9 cellular contexts compared by ENCODE assay signal in the genomic region with DNA sequence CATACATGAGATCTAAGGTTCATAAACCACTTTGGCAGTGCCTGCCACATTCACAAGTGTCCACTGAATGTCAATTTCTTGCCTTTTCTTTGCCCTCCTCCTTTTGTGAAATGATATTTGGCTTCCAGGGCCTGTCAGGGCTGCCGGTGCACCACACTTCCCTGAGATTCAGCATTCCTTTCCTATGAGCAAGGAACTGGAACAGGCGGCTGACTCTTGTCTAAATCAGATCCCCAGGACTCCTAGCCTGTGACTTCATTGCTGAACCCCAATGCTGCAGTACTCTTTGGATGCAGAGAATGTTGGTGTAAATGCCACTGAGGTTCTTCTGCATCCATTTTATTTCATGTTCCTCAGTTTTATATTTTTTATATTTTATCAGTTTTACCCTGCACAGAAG.
DNase-seq lines count a peak whose midpoint lies in the region; ATAC-seq and TF ChIP-seq lines count a peak whose summit lies in the region.
"Had no signal": no experiment of that assay in that cellular context is flagged by ENCODE, and none has a peak within 500 bp of the region (broad histone marks: within the 10 kb centered on the region; RNA-seq: fewer than 3 reads in every experiment).

No MANE protein-coding gene starts in this region.

- H3K4me3 ChIP-seq in HEK293 (ENCODE audit: low read depth, low read length) (no peak overlapping the region), SK-N-MC (no peak overlapping the region), fibroblast of villous mesenchyme (ENCODE audit: low read depth, low read length) (no peak overlapping the region), gastrocnemius medialis (no peak overlapping the region)
- H3K4me3 ChIP-seq: uterus had no signal

- H3K36me3 ChIP-seq in HEK293 (ENCODE audit: control insufficient read depth in 2 of 2, insufficient read depth in 1 of 2, low read length in 2 of 2) (no peaks in the 10 kb centered on the region), SK-N-MC (ENCODE audit: insufficient read depth, low read length) (no peaks in the 10 kb centered on the region), gastrocnemius medialis (no peaks in the 10 kb centered on the region)
- H3K36me3 ChIP-seq: uterus had no signal

- CTCF ChIA-PET in HEK293 (lab: Yijun Ruan, JAX), result interaction anchor here (0.5 to 1.4 kb wide), 5 partner anchors 14 to 1616 kb away, joined by 3 to 5 read pairs (median 3); no protein-coding TSS in a partner anchor

- no peaks in the 10 kb centered on the region for H3K9me3 ChIP-seq in HEK293 (ENCODE audit: control insufficient read depth, insufficient read depth, low read depth, low read length)
- no peaks in the 10 kb centered on the region for H3K9me3 ChIP-seq in SK-N-MC (ENCODE audit: low read depth, low read length)
- H3K9me3 ChIP-seq in gastrocnemius medialis, result no peaks in the 10 kb centered on the region
- H3K9me3 ChIP-seq: uterus had no signal

- no peak for TF ChIP-seq POLR2A in gastrocnemius medialis (IDR thresholded peaks at IDR 0.05)

- peaks cover 19% of the 10 kb centered on the region for H3K4me1 ChIP-seq in HEK293 (ENCODE audit: control insufficient read depth, insufficient read depth, low read length)
- peaks cover 72 to 77% of the 10 kb centered on the region in 2 donors for H3K4me1 ChIP-seq in gastrocnemius medialis

- intact Hi-C loops in gastrocnemius medialis (cut with DNase I; ENCODE audit: low total_unique reads), result no loop called here

- TF ChIP-seq CTCF in HEK293 (tag by site-specific recombination; IDR thresholded peaks at IDR 0.05) (no peak), fibroblast of villous mesenchyme (IDR thresholded peaks at IDR 0.05; ENCODE audit: insufficient read depth, low read depth, low read length) (no peak), gastrocnemius medialis (IDR thresholded peaks at IDR 0.05 in 4 of 5, conservative IDR thresholded peaks at IDR 0.05 in 1 of 5) (no peak)

- H3K9ac ChIP-seq in SK-N-MC (ENCODE audit: insufficient read length), result no peak overlapping the region

- in situ Hi-C loops in gastrocnemius medialis (cut with MboI; ENCODE audit: low sequenced_read_pairs in 4 of 4), result no loop called here

- no peak overlapping the region for H3K27ac ChIP-seq in HEK293 (ENCODE audit: extremely low read depth, low read depth, low read length)
- H3K27ac ChIP-seq in SK-N-MC, result peak overlapping the region; percentile 30; the same call in 1 of the 2 replicates
- H3K27ac ChIP-seq in gastrocnemius medialis, result peak overlapping the region; percentile 68 to 92 (median 82)
- H3K27ac ChIP-seq: uterus had no signal

- DNase-seq in SK-N-MC (ENCODE audit: low read depth, low spot score) (no peak), fibroblast of villous mesenchyme (ENCODE audit: low read depth) (peak; percentile 67), gastrocnemius medialis (peak; percentile 35 to 65), activated gamma-delta T cell treated with Interleukin-2 at 50 U/mL for 16 hours (no peak), DMS 273 (lab: John Stamatoyannopoulos, UW; ENCODE audit: unreplicated experiment) (no peak)
- DNase-seq in activated CD4-positive, alpha-beta T cell treated with anti-CD3 and anti-CD28 coated beads for 48 hours, result no peak
- DNase-seq: uterus had no signal

- POLR2A ChIA-PET in HEK293 (lab: Yijun Ruan, JAX), result no interaction called here

- peak; percentile 55 to 60 for ATAC-seq in gastrocnemius medialis
- no peak for ATAC-seq in GM21381 (IDR thresholded peaks at IDR 0.05; ENCODE audit: unreplicated experiment)

- no peaks in the 10 kb centered on the region for H3K27me3 ChIP-seq in gastrocnemius medialis
- H3K27me3 ChIP-seq: uterus had no signal

TF ChIP-seq in HEK293, 187 proteins besides CTCF, POLR2A, EP300 and RAD21 (continues in another document):
- TF ChIP-seq ZNF292 (tag by site-specific recombination; IDR thresholded peaks at IDR 0.05; ENCODE audit: borderline replicate concordance, low read depth), result no peak
- no peak for TF ChIP-seq GLIS2 (tag by site-specific recombination; IDR thresholded peaks at IDR 0.05)
- no peak for TF ChIP-seq ZNF48 (tag by site-specific recombination; IDR thresholded peaks at IDR 0.05)
- TF ChIP-seq ZBTB8A (tag by site-specific recombination; IDR thresholded peaks at IDR 0.05), result no peak
- TF ChIP-seq ZNF202 (tag by site-specific recombination; IDR thresholded peaks at IDR 0.05; ENCODE audit: borderline replicate concordance), result no peak
- no peak for TF ChIP-seq ZNF555 (tag by site-specific recombination; conservative IDR thresholded peaks at IDR 0.05)
- 0 out of 2 replicates have a peak, but pooled peaks have one; percentile 19 for TF ChIP-seq ZNF660 (tag by site-specific recombination; IDR thresholded peaks at IDR 0.05)
- TF ChIP-seq, protein P1, sequence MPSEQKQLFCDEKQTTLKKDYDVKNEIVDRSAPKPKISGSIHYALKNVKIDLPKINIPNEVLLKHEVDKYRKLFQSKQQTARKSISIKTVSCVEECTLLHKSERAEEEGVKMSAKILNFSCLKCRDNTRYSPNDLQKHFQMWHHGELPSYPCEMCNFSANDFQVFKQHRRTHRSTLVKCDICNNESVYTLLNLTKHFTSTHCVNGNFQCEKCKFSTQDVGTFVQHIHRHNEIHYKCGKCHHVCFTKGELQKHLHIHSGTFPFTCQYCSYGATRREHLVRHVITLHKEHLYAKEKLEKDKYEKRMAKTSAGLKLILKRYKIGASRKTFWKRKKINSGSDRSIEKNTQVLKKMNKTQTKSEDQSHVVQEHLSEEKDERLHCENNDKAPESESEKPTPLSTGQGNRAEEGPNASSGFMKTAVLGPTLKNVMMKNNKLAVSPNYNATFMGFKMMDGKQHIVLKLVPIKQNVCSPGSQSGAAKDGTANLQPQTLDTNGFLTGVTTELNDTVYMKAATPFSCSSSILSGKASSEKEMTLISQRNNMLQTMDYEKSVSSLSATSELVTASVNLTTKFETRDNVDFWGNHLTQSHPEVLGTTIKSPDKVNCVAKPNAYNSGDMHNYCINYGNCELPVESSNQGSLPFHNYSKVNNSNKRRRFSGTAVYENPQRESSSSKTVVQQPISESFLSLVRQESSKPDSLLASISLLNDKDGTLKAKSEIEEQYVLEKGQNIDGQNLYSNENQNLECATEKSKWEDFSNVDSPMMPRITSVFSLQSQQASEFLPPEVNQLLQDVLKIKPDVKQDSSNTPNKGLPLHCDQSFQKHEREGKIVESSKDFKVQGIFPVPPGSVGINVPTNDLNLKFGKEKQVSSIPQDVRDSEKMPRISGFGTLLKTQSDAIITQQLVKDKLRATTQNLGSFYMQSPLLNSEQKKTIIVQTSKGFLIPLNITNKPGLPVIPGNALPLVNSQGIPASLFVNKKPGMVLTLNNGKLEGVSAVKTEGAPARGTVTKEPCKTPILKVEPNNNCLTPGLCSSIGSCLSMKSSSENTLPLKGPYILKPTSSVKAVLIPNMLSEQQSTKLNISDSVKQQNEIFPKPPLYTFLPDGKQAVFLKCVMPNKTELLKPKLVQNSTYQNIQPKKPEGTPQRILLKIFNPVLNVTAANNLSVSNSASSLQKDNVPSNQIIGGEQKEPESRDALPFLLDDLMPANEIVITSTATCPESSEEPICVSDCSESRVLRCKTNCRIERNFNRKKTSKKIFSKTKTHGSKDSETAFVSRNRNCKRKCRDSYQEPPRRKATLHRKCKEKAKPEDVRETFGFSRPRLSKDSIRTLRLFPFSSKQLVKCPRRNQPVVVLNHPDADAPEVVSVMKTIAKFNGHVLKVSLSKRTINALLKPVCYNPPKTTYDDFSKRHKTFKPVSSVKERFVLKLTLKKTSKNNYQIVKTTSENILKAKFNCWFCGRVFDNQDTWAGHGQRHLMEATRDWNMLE (tag by site-specific recombination; conservative IDR thresholded peaks at IDR 0.05; ENCODE audit: low read depth), result no peak
- TF ChIP-seq, protein P2, sequence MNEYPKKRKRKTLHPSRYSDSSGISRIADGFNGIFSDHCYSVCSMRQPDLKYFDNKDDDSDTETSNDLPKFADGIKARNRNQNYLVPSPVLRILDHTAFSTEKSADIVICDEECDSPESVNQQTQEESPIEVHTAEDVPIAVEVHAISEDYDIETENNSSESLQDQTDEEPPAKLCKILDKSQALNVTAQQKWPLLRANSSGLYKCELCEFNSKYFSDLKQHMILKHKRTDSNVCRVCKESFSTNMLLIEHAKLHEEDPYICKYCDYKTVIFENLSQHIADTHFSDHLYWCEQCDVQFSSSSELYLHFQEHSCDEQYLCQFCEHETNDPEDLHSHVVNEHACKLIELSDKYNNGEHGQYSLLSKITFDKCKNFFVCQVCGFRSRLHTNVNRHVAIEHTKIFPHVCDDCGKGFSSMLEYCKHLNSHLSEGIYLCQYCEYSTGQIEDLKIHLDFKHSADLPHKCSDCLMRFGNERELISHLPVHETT (tag by site-specific recombination; IDR thresholded peaks at IDR 0.05), result no peak
- no peak for TF ChIP-seq SALL2 (tag by site-specific recombination; IDR thresholded peaks at IDR 0.05; ENCODE audit: borderline replicate concordance)
- TF ChIP-seq, protein P3, sequence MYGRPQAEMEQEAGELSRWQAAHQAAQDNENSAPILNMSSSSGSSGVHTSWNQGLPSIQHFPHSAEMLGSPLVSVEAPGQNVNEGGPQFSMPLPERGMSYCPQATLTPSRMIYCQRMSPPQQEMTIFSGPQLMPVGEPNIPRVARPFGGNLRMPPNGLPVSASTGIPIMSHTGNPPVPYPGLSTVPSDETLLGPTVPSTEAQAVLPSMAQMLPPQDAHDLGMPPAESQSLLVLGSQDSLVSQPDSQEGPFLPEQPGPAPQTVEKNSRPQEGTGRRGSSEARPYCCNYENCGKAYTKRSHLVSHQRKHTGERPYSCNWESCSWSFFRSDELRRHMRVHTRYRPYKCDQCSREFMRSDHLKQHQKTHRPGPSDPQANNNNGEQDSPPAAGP (tag by site-specific recombination; IDR thresholded peaks at IDR 0.05), result no peak
- no peak for TF ChIP-seq ZNF701 (tag by site-specific recombination; IDR thresholded peaks at IDR 0.05)
- TF ChIP-seq ZNF302 (tag by site-specific recombination; IDR thresholded peaks at IDR 0.05; ENCODE audit: low read depth), result no peak
- TF ChIP-seq, protein P4, sequence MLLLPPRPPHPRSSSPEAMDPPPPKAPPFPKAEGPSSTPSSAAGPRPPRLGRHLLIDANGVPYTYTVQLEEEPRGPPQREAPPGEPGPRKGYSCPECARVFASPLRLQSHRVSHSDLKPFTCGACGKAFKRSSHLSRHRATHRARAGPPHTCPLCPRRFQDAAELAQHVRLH (tag by site-specific recombination; IDR thresholded peaks at IDR 0.05), result no peak
- no peak for TF ChIP-seq EGR2 (tag by site-specific recombination; IDR thresholded peaks at IDR 0.05; ENCODE audit: low read depth)
- TF ChIP-seq ZNF133 (tag by site-specific recombination; IDR thresholded peaks at IDR 0.05), result no peak

Comparison
In these comparisons a context has a peak if more than half of its experiments do, and no peak if none do; other contexts are left out.
1. DNase-seq: peak in fibroblast of villous mesenchyme (single experiment) and gastrocnemius medialis (2 of 2); none in SK-N-MC (single experiment), activated gamma-delta T cell treated with Interleukin-2 at 50 U/mL for 16 hours (single experiment), DMS 273 (single experiment) and activated CD4-positive, alpha-beta T cell treated with anti-CD3 and anti-CD28 coated beads for 48 hours (single experiment).